In the genomic region with DNA sequence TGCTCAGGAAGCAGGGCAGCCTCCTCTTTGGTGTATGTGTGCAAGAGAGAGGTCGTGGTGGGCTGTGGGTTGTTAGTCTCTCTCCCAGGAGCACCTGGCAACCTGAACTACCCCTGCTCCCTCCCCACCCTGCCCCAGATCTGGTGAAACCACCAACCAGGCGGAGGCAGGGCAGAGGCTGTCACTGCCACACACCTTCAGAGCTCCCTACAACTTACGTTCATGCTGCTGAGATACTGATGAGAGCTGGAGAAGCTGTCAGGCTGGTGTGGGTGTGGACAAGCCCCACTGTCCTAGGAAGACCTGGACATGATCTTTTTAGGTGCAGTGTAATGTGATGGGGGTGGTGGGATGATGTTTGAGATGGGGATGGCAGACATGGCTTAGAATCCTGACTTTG, we compare ENCODE assay signal across 29 cellular contexts. TPM values are rescaled to one million over a fixed set of nuclear protein-coding genes. Genes with fewer than 3 reads are reported as not detected.
"Had no signal": no experiment of that assay in that cellular context is flagged by ENCODE, and none has a peak within 500 bp of the region (broad histone marks: within the 10 kb centered on the region; RNA-seq: fewer than 3 reads in every experiment).

No MANE protein-coding gene starts in this region.

- H3K4me3 Mint-ChIP-seq: activated CD4-positive, alpha-beta memory T cell treated with anti-CD3 and anti-CD28 coated beads for 36 hours; activated T-helper 1 cell treated with anti-CD3 and anti-CD28 coated beads, Interleukin-12 subunit alpha, Interleukin-12 subunit beta, Interleukin-2, Interleukin-4 antibody, amounts not matched to agents 30 ng/mL and 10 ng/mL and 1 ng/mL, durations not matched to agents 14 hours and 24 hours and 36 hours; naive thymus-derived CD8-positive, alpha-beta T cell; T-helper 2 cell treated with Interferon-gamma antibody and Interleukin-4, amounts not matched to agents 5 μg/mL and 100 μg/mL, for 36 hours had no signal

- H3K9me3 Mint-ChIP-seq: activated CD4-positive, alpha-beta memory T cell treated with anti-CD3 and anti-CD28 coated beads for 36 hours; activated T-helper 1 cell treated with anti-CD3 and anti-CD28 coated beads, Interleukin-12 subunit alpha, Interleukin-12 subunit beta, Interleukin-2, Interleukin-4 antibody, amounts not matched to agents 30 ng/mL and 10 ng/mL and 1 ng/mL, durations not matched to agents 14 hours and 24 hours and 36 hours; naive thymus-derived CD8-positive, alpha-beta T cell; T-helper 2 cell treated with Interferon-gamma antibody and Interleukin-4, amounts not matched to agents 5 μg/mL and 100 μg/mL, for 36 hours had no signal

- H3K27me3 ChIP-seq: tibial nerve had no signal

- H3K9me3 ChIP-seq: heart right ventricle, left lung, lower lobe of right lung, prostate gland, tibial nerve had no signal

- H3K27ac ChIP-seq: brain microvascular endothelial cell, foreskin keratinocyte, heart right ventricle, left lung, lower lobe of right lung, prostate gland, tibial nerve had no signal

- FAIRE-seq: astrocyte had no signal

- H3K36me3 ChIP-seq: brain microvascular endothelial cell, left lung, prostate gland had no signal

- DNase-seq: activated CD4-positive, alpha-beta memory T cell treated with anti-CD3 and anti-CD28 coated beads for 36 hours; activated CD4-positive, alpha-beta T cell treated with anti-CD3 and anti-CD28 coated beads for 4 hours; activated CD8-positive, alpha-beta memory T cell treated with anti-CD3 and anti-CD28 coated beads, Interleukin-2, amount 50 U/mL, for 4 hours; activated effector memory CD4-positive, alpha-beta T cell treated with anti-CD3 and anti-CD28 coated beads, Interleukin-2, amount 50 U/mL, for 16 hours; activated naive CD4-positive, alpha-beta T cell treated with anti-CD3 and anti-CD28 coated beads, Interleukin-2, amount 50 U/mL, for 16 hours; activated T-cell treated with anti-CD3 and anti-CD28 coated beads, Interleukin-2, amount 50 U/mL, for 1 hour; amniotic stem cell; brain microvascular endothelial cell; cortex of kidney; foreskin keratinocyte; heart right ventricle; left lung; lower lobe of right lung; mesenchymal stem cell; naive thymus-derived CD8-positive, alpha-beta T cell; stimulated activated CD4-positive, alpha-beta T cell treated with anti-CD3 and anti-CD28 coated beads, Interleukin-15, amount 100 ng/mL, for 24 hours; stimulated activated CD4-positive, alpha-beta T cell treated with anti-CD3 and anti-CD28 coated beads, Interleukin-2, amount 100 ng/mL, for 24 hours; stimulated activated naive CD4-positive, alpha-beta T cell treated with Interleukin-2 at 50 U/mL for 16 hours; T-helper 1 cell had no signal

- ATAC-seq: esophagus mucosa; foreskin keratinocyte; heart right ventricle; left lung; lower lobe of right lung; naive thymus-derived CD8-positive, alpha-beta T cell had no signal

- H3K27ac Mint-ChIP-seq: activated CD4-positive, alpha-beta memory T cell treated with anti-CD3 and anti-CD28 coated beads for 36 hours; activated T-helper 1 cell treated with anti-CD3 and anti-CD28 coated beads, Interleukin-12 subunit alpha, Interleukin-12 subunit beta, Interleukin-2, Interleukin-4 antibody, amounts not matched to agents 30 ng/mL and 10 ng/mL and 1 ng/mL, durations not matched to agents 14 hours and 24 hours and 36 hours; T-helper 2 cell treated with Interferon-gamma antibody and Interleukin-4, amounts not matched to agents 5 μg/mL and 100 μg/mL, for 36 hours had no signal

- H3K36me3 Mint-ChIP-seq: activated CD4-positive, alpha-beta memory T cell treated with anti-CD3 and anti-CD28 coated beads for 36 hours had no signal

- H3K4me3 ChIP-seq: heart right ventricle, left lung, lower lobe of right lung, prostate gland, tibial nerve had no signal

- H3K27me3 Mint-ChIP-seq: activated CD4-positive, alpha-beta memory T cell treated with anti-CD3 and anti-CD28 coated beads for 36 hours; naive thymus-derived CD8-positive, alpha-beta T cell had no signal

- H3K4me1 ChIP-seq: foreskin keratinocyte had no signal

RNA-seq across cellular contexts. Expression of gene RPRML, which starts 31.8 kb away (rescaled TPM):
- total RNA-seq: activated CD4-positive, alpha-beta memory T cell treated with anti-CD3 and anti-CD28 coated beads for 36 hours; activated CD8-positive, alpha-beta memory T cell treated with anti-CD3 and anti-CD28 coated beads for 36 hours; activated T-helper 1 cell treated with anti-CD3 and anti-CD28 coated beads, Interleukin-12 subunit alpha, Interleukin-12 subunit beta, Interleukin-2, Interleukin-4 antibody, amounts not matched to agents 30 ng/mL and 10 ng/mL and 1 ng/mL, durations not matched to agents 14 hours and 24 hours and 36 hours; astrocyte; chondrocyte; esophagus mucosa; foreskin keratinocyte; left lung; lower lobe of right lung; naive thymus-derived CD8-positive, alpha-beta T cell; osteoblast; urinary bladder had no signal
- polyA plus RNA-seq: foreskin keratinocyte; naive thymus-derived CD8-positive, alpha-beta T cell; urinary bladder had no signal
